ENCODE assay signal across 13 cellular contexts in the genomic region with DNA sequence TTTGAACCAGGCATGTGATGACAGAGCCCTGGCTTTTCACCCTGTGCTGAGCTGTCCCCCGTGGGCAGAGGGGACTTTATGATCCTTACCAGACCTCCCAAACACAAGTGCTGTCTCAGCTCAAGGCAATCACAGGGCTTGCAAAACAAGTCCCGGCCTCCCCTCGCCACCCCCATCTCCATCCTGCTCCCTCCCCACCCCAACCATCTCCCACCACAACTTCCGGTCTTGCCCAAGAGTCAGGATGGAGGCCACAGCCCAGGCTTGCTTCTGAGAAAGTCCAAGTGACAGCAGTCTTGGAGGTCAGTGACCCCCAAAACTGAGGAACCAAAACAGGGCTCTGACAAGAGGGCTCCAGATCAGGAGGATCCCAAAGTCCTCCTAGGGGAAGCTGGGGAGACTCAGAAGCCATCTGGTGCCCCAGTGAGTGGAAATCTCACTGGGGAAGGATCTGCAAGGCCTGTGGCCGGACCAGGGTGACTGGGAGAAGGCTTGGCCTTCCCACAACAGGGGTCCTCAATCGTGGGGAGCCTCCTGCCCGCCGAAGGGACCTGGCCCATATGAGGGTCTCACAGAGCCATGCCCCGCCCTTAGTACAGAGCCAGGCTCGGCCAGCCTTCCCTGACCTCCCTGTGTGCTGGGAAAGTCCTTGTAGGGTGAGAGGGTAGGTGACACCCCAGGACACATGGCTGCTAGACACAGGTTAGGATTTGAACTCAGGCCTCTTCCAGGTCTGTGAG. TPM values are rescaled to one million over a fixed set of nuclear protein-coding genes. Genes with fewer than 3 reads are reported as not detected.
DNase-seq lines count a peak whose midpoint lies in the region; ATAC-seq, FAIRE-seq and TF ChIP-seq lines count a peak whose summit lies in the region.
"Had no signal": no experiment of that assay in that cellular context is flagged by ENCODE, and none has a peak within 500 bp of the region (broad histone marks: within the 10 kb centered on the region; RNA-seq: fewer than 3 reads in every experiment).

No MANE protein-coding gene starts in this region.

- TF ChIP-seq CTCF in SK-N-SH (IDR thresholded peaks at IDR 0.05) (no peak), K562 (IDR thresholded peaks at IDR 0.05 in 2 of 3, conservative IDR thresholded peaks at IDR 0.05 in 1 of 3; ENCODE audit: insufficient read depth in 2 of 3, low read depth in 1 of 3, low read length in 3 of 3) (no peak), HepG2 (CRISPR knock-in tag; IDR thresholded peaks at IDR 0.05) (no peak), tibial nerve (IDR thresholded peaks at IDR 0.05) (no peak), osteocyte (IDR thresholded peaks at IDR 0.05) (no peak), mesothelial cell of epicardium (IDR thresholded peaks at IDR 0.05; ENCODE audit: unreplicated experiment) (no peak)

- CTCF ChIA-PET in SK-N-SH (lab: Yijun Ruan, JAX) (interaction anchor here (1.0 to 47.0 kb wide), 11 partner anchors 11 to 193 kb away, joined by 3 to 1422 read pairs (median 32); a partner anchor contains a TSS), K562 (lab: Yijun Ruan, JAX; ENCODE audit: low intra/inter-chr PET ratio) (interaction anchor here (0.6 to 4.7 kb wide), 4 partner anchors 110 to 194 kb away, joined by 3 to 109 read pairs (median 16); no protein-coding TSS in a partner anchor), HepG2 (lab: Yijun Ruan, JAX; ENCODE audit: low intra/inter-chr PET ratio, low total read pairs) (interaction anchor here (4.3 kb wide), 1 partner anchor 111 kb away, joined by 72 read pairs; no protein-coding TSS in a partner anchor)

- H4K20me1 ChIP-seq in SK-N-SH (ENCODE audit: insufficient read depth) (no peaks in the 10 kb centered on the region), K562 (replicated peaks; ENCODE audit: control insufficient read depth, insufficient read depth, low read length) (no peaks in the 10 kb centered on the region), HepG2 (ENCODE audit: insufficient read depth, low read length) (no peaks in the 10 kb centered on the region)

- DNase-seq in SK-N-SH: peak; percentile 52
- DNase-seq in K562 (ENCODE audit: extremely low read depth in 1 of 4, low spot score in 3 of 4): no peak
- no peak for DNase-seq in HepG2 (ENCODE audit: low spot score)
- DNase-seq in tibial nerve (ENCODE audit: low spot score in 2 of 2): peak; percentile 43 to 74
- DNase-seq in osteocyte (ENCODE audit: extremely low spot score, unreplicated experiment): no peak
- no peak for DNase-seq in mesothelial cell of epicardium (ENCODE audit: low spot score in 2 of 2, unreplicated experiment in 2 of 2)
- DNase-seq: foreskin keratinocyte; NCI-H2081; stimulated activated CD4-positive, alpha-beta T cell treated with anti-CD3 and anti-CD28 coated beads, Interleukin-12 subunit alpha, Interleukin-12 subunit beta, amount 100 ng/mL, for 4 hours had no signal

- FAIRE-seq in K562 (lab: Jason Lieb, UNC) (no peak), HepG2 (lab: Jason Lieb, UNC) (no peak)

- H3K27me3 Mint-ChIP-seq in osteocyte (ENCODE audit: unreplicated experiment): no peaks in the 10 kb centered on the region
- H3K27me3 Mint-ChIP-seq in mesothelial cell of epicardium (ENCODE audit: low read depth): peaks cover 3% of the 10 kb centered on the region

- H3K4me1 ChIP-seq in SK-N-SH (ENCODE audit: control insufficient read depth in 1 of 2, insufficient read depth in 2 of 2, low read depth in 1 of 2, low read length in 1 of 2): peaks cover 4 to 18% of the 10 kb centered on the region in 2 experiments; a peak in 3 of 4 replicates
- H3K4me1 ChIP-seq in K562 (replicated peaks in 1 of 2; ENCODE audit: control insufficient read depth in 2 of 2, insufficient read depth in 2 of 2, low read length in 2 of 2): peaks cover 32 to 39% of the 10 kb centered on the region in 2 experiments
- peaks cover 26% of the 10 kb centered on the region for H3K4me1 ChIP-seq in HepG2 (ENCODE audit: insufficient read depth, low read length)
- peaks cover 0 to 23% (median 9%) of the 10 kb centered on the region in 4 donors for H3K4me1 ChIP-seq in tibial nerve

- H3K79me2 ChIP-seq in SK-N-SH (ENCODE audit: insufficient read depth) (no peaks in the 10 kb centered on the region), K562 (ENCODE audit: control insufficient read depth, insufficient read depth, low read length) (no peaks in the 10 kb centered on the region), HepG2 (ENCODE audit: insufficient read depth, low read length) (no peaks in the 10 kb centered on the region)

- TF ChIP-seq POLR2A in K562 (conservative IDR thresholded peaks at IDR 0.05) (no peak), HepG2 (IDR thresholded peaks at IDR 0.05; ENCODE audit: insufficient read depth in 1 of 2, low read depth in 2 of 2, low read length in 2 of 2) (no peak), tibial nerve (IDR thresholded peaks at IDR 0.05) (no peak)

- no peak overlapping the region for H2AFZ ChIP-seq in SK-N-SH (ENCODE audit: low read depth)
- peak overlapping the region; percentile 77 for H2AFZ ChIP-seq in K562 (ENCODE audit: low read depth, low read length)
- H2AFZ ChIP-seq in HepG2 (ENCODE audit: low read length): no peak overlapping the region

- no peak overlapping the region for H3K4me3 ChIP-seq in SK-N-SH (ENCODE audit: low read depth in 2 of 2, low read length in 1 of 2)
- H3K4me3 ChIP-seq in K562: no peak overlapping the region
- no peak overlapping the region for H3K4me3 ChIP-seq in HepG2 (replicated peaks in 1 of 3; ENCODE audit: insufficient read depth in 1 of 3, low read depth in 2 of 3, low read length in 3 of 3)
- no peak overlapping the region for H3K4me3 ChIP-seq in tibial nerve

- H3K9me1 ChIP-seq in K562 (ENCODE audit: control insufficient read depth, insufficient read depth, low read length): no peaks in the 10 kb centered on the region

- TF ChIP-seq EP300 in SK-N-SH (IDR thresholded peaks at IDR 0.05; ENCODE audit: borderline replicate concordance in 1 of 2, low read depth in 1 of 2, low read length in 1 of 2) (peak in 1 of 2 experiments; percentile 27; a peak in 1 of 4 replicates), K562 (IDR thresholded peaks at IDR 0.05; ENCODE audit: low read length) (no peak), HepG2 (IDR thresholded peaks at IDR 0.05; ENCODE audit: low read depth in 2 of 2, low read length in 2 of 2) (no peak), HepG2 (CRISPR knock-in tag; IDR thresholded peaks at IDR 0.05; ENCODE audit: borderline replicate concordance) (no peak), tibial nerve (IDR thresholded peaks at IDR 0.05) (peak in 1 of 2 donors; percentile 65)

- H3K9me2 ChIP-seq in SK-N-SH: no peaks in the 10 kb centered on the region

- H3K9me3 ChIP-seq in SK-N-SH: no peaks in the 10 kb centered on the region
- H3K9me3 ChIP-seq in K562 (replicated peaks; ENCODE audit: control insufficient read depth, insufficient read depth, low read depth, low read length): no peaks in the 10 kb centered on the region
- H3K9me3 ChIP-seq in HepG2 (ENCODE audit: low read length): no peaks in the 10 kb centered on the region
- H3K9me3 ChIP-seq in tibial nerve: no peaks in the 10 kb centered on the region

- H3K27ac Mint-ChIP-seq in osteocyte (ENCODE audit: unreplicated experiment) (no peak overlapping the region), mesothelial cell of epicardium (no peak overlapping the region)
- H3K27ac Mint-ChIP-seq: memory B cell, WTC11 had no signal

- H3K27me3 ChIP-seq in SK-N-SH (ENCODE audit: insufficient read depth) (no peaks in the 10 kb centered on the region), K562 (ENCODE audit: control insufficient read depth in 2 of 2, insufficient read depth in 2 of 2, low read length in 2 of 2) (no peaks in the 10 kb centered on the region), HepG2 (ENCODE audit: control insufficient read depth in 1 of 2, insufficient read depth in 2 of 2, low read length in 2 of 2) (peaks cover 4 to 19% of the 10 kb centered on the region in 2 experiments; a peak in 4 of 5 replicates), tibial nerve (no peaks in the 10 kb centered on the region)
- H3K27me3 ChIP-seq: foreskin keratinocyte had no signal

- no TSS peak for BruUV-seq in K562 (replicated peaks; lab: Mats Ljungman, UMichigan)
- BruUV-seq in HepG2 (replicated peaks; lab: Mats Ljungman, UMichigan): no TSS peak

- POLR2A ChIA-PET in SK-N-SH (lab: Yijun Ruan, JAX) (no interaction called here), K562 (lab: Yijun Ruan, JAX) (interaction anchor here (0.6 to 2.9 kb wide), 18 partner anchors 9 to 1767 kb away, joined by 3 to 18 read pairs (median 4); no protein-coding TSS in a partner anchor), HepG2 (lab: Yijun Ruan, JAX) (interaction anchor here (1.0 kb wide), 1 partner anchor 65 kb away, joined by 4 read pairs; no protein-coding TSS in a partner anchor)

- H3K9ac ChIP-seq in SK-N-SH (no peak overlapping the region), K562 (ENCODE audit: insufficient read depth in 1 of 2, low read depth in 2 of 2, low read length in 2 of 2) (peak overlapping the region; percentile 9 to 86; a peak in 3 of 4 replicates), HepG2 (ENCODE audit: insufficient read depth, low read depth, low read length) (no peak overlapping the region)

- intact Hi-C loops in K562 (cut with micrococcal nuclease): loop anchor here (5.0 kb wide), 1 partner anchor 51 kb away; no protein-coding TSS in a partner anchor
- intact Hi-C loops in HepG2 (cut with micrococcal nuclease; ENCODE audit: unreplicated experiment): no loop called here

- H3K27ac ChIP-seq in SK-N-SH (ENCODE audit: low read depth in 2 of 2, low read length in 1 of 2) (no peak overlapping the region), K562 (ENCODE audit: extremely low read depth, low read depth, low read length) (peak overlapping the region; percentile 56; the same call in 1 of the 3 replicates), HepG2 (ENCODE audit: extremely low read length, insufficient read depth, low read length) (no peak overlapping the region), tibial nerve (peak overlapping the region in 2 of 4 donors; percentile 50 to 55)
- H3K27ac ChIP-seq: foreskin keratinocyte had no signal

- no peak for ATAC-seq in SK-N-SH treated with all-trans-retinoic acid at 6 μM for 48 hours
- ATAC-seq in K562: no peak
- ATAC-seq in HepG2: no peak
- ATAC-seq in GM18861 (IDR thresholded peaks at IDR 0.05; ENCODE audit: unreplicated experiment): no peak
- ATAC-seq: foreskin keratinocyte, WTC11 had no signal

- no peaks in the 10 kb centered on the region for H3K36me3 Mint-ChIP-seq in osteocyte (ENCODE audit: unreplicated experiment)
- H3K36me3 Mint-ChIP-seq in mesothelial cell of epicardium: no peaks in the 10 kb centered on the region
- H3K36me3 Mint-ChIP-seq: WTC11 had no signal

- H3K4me3 Mint-ChIP-seq in osteocyte (ENCODE audit: unreplicated experiment) (no peak overlapping the region), mesothelial cell of epicardium (no peak overlapping the region)
- H3K4me3 Mint-ChIP-seq: memory B cell, WTC11 had no signal

- H3K4me2 ChIP-seq in SK-N-SH (no peak overlapping the region), K562 (ENCODE audit: insufficient read depth, low read length) (no peak overlapping the region), HepG2 (ENCODE audit: low read depth, low read length) (no peak overlapping the region)

- H3K36me3 ChIP-seq in SK-N-SH (replicated peaks in 1 of 2; ENCODE audit: control insufficient read depth in 1 of 2, insufficient read depth in 2 of 2, low read length in 1 of 2): no peaks in the 10 kb centered on the region
- no peaks in the 10 kb centered on the region for H3K36me3 ChIP-seq in K562 (ENCODE audit: control insufficient read depth, insufficient read depth, low read length)
- no peaks in the 10 kb centered on the region for H3K36me3 ChIP-seq in HepG2 (replicated peaks in 1 of 2; ENCODE audit: control insufficient read depth in 1 of 2, insufficient read depth in 2 of 2, low read length in 2 of 2)
- no peaks in the 10 kb centered on the region for H3K36me3 ChIP-seq in tibial nerve

- H3F3A ChIP-seq in SK-N-SH (replicated peaks; ENCODE audit: insufficient read depth): no peaks in the 10 kb centered on the region

- H3K9me3 Mint-ChIP-seq in osteocyte (ENCODE audit: unreplicated experiment): no peaks in the 10 kb centered on the region
- H3K9me3 Mint-ChIP-seq in mesothelial cell of epicardium: no peaks in the 10 kb centered on the region
- H3K9me3 Mint-ChIP-seq: memory B cell, WTC11 had no signal

- in situ Hi-C loops in K562 (cut with MboI) (loop anchor here (5.0 kb wide), 2 partner anchors 111 to 196 kb away; no protein-coding TSS in a partner anchor), HepG2 (cut with HindIII; ENCODE audit: extremely low pct_ligation_motif_present, low pct_unique_long_range_greater_than_20kb) (loop anchor here (5.0 kb wide), 2 partner anchors 111 to 196 kb away; no protein-coding TSS in a partner anchor)

- WGBS in SK-N-SH (ENCODE audit: low lambda C conversion rate): 82% methylated on average over 9 of the region's 10 CpGs
- WGBS in K562 (ENCODE audit: insufficient coverage, low coverage, missing lambda C conversion rate): 81% methylated on average over 10 of the region's 10 CpGs
- no CpG with 5 or more reads among the region's 10 CpGs for WGBS in HepG2 (ENCODE audit: low lambda C conversion rate)
- 66 to 76% methylated on average over 10 of the region's 10 CpGs for WGBS in tibial nerve, 2 donors

- TF ChIP-seq RAD21 in SK-N-SH (IDR thresholded peaks at IDR 0.05; ENCODE audit: low read length) (no peak), K562 (CRISPR knock-in tag; conservative IDR thresholded peaks at IDR 0.05 in 1 of 2, IDR thresholded peaks at IDR 0.05 in 1 of 2) (no peak), HepG2 (CRISPR knock-in tag; IDR thresholded peaks at IDR 0.05) (no peak)

- H3K4me1 Mint-ChIP-seq in osteocyte (ENCODE audit: unreplicated experiment) (peaks cover 20% of the 10 kb centered on the region), mesothelial cell of epicardium (peaks cover 10% of the 10 kb centered on the region)

RNA-seq across cellular contexts. Expression of a gene that starts 4.5 kb away (rescaled TPM):
- 16.2 and 18.8 TPM in 2 replicates for polyA plus RNA-seq in SK-N-SH (2012; rRNA removed)
- polyA plus RNA-seq in SK-N-SH (2012; cell fraction: cytosol; rRNA removed): 14.0 and 19.2 TPM in 2 replicates
- 17.4 and 19.3 TPM in 2 replicates for polyA plus RNA-seq in SK-N-SH (2012; cell fraction: nucleus; rRNA removed)
- total RNA-seq in K562 (2011; cell fraction: chromatin; rRNA removed; ENCODE audit: low replicate concordance): 13.1 and 24.6 TPM in 2 replicates
- 24.0 and 32.2 TPM in 2 replicates for total RNA-seq in K562 (2011; cell fraction: nucleolus; rRNA removed)
- total RNA-seq in K562 (2011; cell fraction: nucleoplasm; rRNA removed): 29.8 and 31.2 TPM in 2 replicates
- total RNA-seq in K562 (2014; rRNA removed): 12.1 and 20.7 TPM in 2 replicates
- total RNA-seq in K562 (2014; rRNA removed; fragmentation: Illumina TruSeq; extraction: Trizol): 8.6 and 9.0 TPM in 2 replicates
- total RNA-seq in K562 (2015; rRNA removed; fragmentation: Illumina TruSeq; extraction: Trizol): 17.6 and 18.3 TPM in 2 replicates
- 39.4 and 44.1 TPM in 2 replicates for total RNA-seq in K562 (2021)
- polyA plus RNA-seq in K562 (2011; rRNA removed): 6.5 and 8.9 TPM in 2 replicates
- polyA plus RNA-seq in K562 (2011; cell fraction: cytosol; rRNA removed): 8.4 and 12.2 TPM in 2 replicates
- 15.0 and 19.6 TPM in 2 replicates for polyA plus RNA-seq in K562 (2011; cell fraction: nucleus; rRNA removed)
- 39.4 and 99.6 TPM in 2 replicates for polyA plus RNA-seq in K562 (2012)
- 30.5 and 39.3 TPM in 2 replicates for polyA plus RNA-seq in K562 (2014; fragmentation: Illumina TruSeq; extraction: Trizol)
- polyA plus RNA-seq in K562 (2014; fragmentation: Nextera tagmentation; extraction: Ambion mirVana): under 1 TPM; 0.38 to 0.56 TPM
- 20.4 and 24.5 TPM in 2 replicates for polyA plus RNA-seq in K562 (2014; rRNA removed)
- polyA minus RNA-seq in K562 (2011; rRNA and poly(A)+ RNA removed): 4.6 and 6.4 TPM in 2 replicates
- polyA minus RNA-seq in K562 (2011; cell fraction: cytosol; rRNA and poly(A)+ RNA removed): 12.1 and 19.4 TPM in 2 replicates
- polyA minus RNA-seq in K562 (2011; cell fraction: nucleus; rRNA and poly(A)+ RNA removed): 3.4 and 3.8 TPM in 2 replicates
- total RNA-seq in HepG2 (2016; rRNA removed; fragmentation: Illumina TruSeq; extraction: Trizol): 0.18 and 0.49 TPM in 2 replicates
- total RNA-seq in HepG2 (2016; cell fraction: cytosol; rRNA removed; fragmentation: Illumina TruSeq; extraction: Trizol; ENCODE audit: low read depth): 0.10 and 0.26 TPM in 2 replicates
- 0.25 and 0.61 TPM in 2 replicates for total RNA-seq in HepG2 (2016; cell fraction: insoluble cytoplasmic fraction; rRNA removed; fragmentation: Illumina TruSeq; extraction: Trizol)
- total RNA-seq in HepG2 (2016; cell fraction: membrane; rRNA removed; fragmentation: Illumina TruSeq; extraction: Trizol): 0.24 and 0.40 TPM in 2 replicates
- total RNA-seq in HepG2 (2016; cell fraction: nucleus; rRNA removed; fragmentation: Illumina TruSeq; extraction: Trizol): 0.47 and 0.78 TPM in 2 replicates
- polyA plus RNA-seq in HepG2 (2011; rRNA removed): 0.84 and 0.85 TPM in 2 replicates
- polyA plus RNA-seq in HepG2 (2011; cell fraction: cytosol; rRNA removed): 0.64 and 0.74 TPM in 2 replicates
- polyA plus RNA-seq in HepG2 (2011; cell fraction: nucleus; rRNA removed): 1.3 and 1.4 TPM in 2 replicates
- polyA plus RNA-seq in HepG2 (2012): 0.98 and 2.3 TPM in 2 replicates
- polyA plus RNA-seq in HepG2 (2016; cell fraction: cytosol; fragmentation: Illumina TruSeq; extraction: Trizol; ENCODE audit: low read depth): 0.11 and 0.24 TPM in 2 replicates
- 0.69 and 0.96 TPM in 2 replicates for polyA plus RNA-seq in HepG2 (2016; cell fraction: insoluble cytoplasmic fraction; fragmentation: Illumina TruSeq; extraction: Trizol; ENCODE audit: low read depth)
- polyA plus RNA-seq in HepG2 (2016; cell fraction: membrane; fragmentation: Illumina TruSeq; extraction: Trizol; ENCODE audit: low read depth): 0.35 and 0.79 TPM in 2 replicates
- polyA plus RNA-seq in HepG2 (2016; cell fraction: nucleus; fragmentation: Illumina TruSeq; extraction: Trizol; ENCODE audit: insufficient read depth, low read depth): 1.5 and 1.7 TPM in 2 replicates
- polyA minus RNA-seq in HepG2 (2011; rRNA and poly(A)+ RNA removed; ENCODE audit: low replicate concordance): 1.8 and 6.1 TPM in 2 replicates
- 0.89 and 2.0 TPM in 2 replicates for polyA minus RNA-seq in HepG2 (2011; cell fraction: cytosol; rRNA and poly(A)+ RNA removed)
- polyA minus RNA-seq in HepG2 (2011; cell fraction: nucleus; rRNA and poly(A)+ RNA removed): 0.37 and 0.77 TPM in 2 replicates
- 10 to 100 TPM; 47.1 to 78.9 (median 64.2) TPM for total RNA-seq in tibial nerve
- total RNA-seq in osteocyte: 54.4 and 63.4 TPM in 2 replicates
- total RNA-seq in mesothelial cell of epicardium: 43.2 to 46.7 TPM (median 43.3 TPM) in 3 replicates

Comparison
In these comparisons a context has a peak if more than half of its experiments do, and no peak if none do; other contexts are left out.
1. DNase-seq: peak in SK-N-SH (single experiment) and tibial nerve (2 of 2); none in K562 (0 of 4), HepG2 (single experiment), osteocyte (single experiment) and mesothelial cell of epicardium (0 of 2).
2. H3K9ac ChIP-seq: peak in K562 (2 of 2); none in SK-N-SH (single experiment) and HepG2 (single experiment).
3. RNA of a gene that starts 4.5 kb away (total RNA-seq): 47.1 to 78.9 TPM in tibial nerve, 54.4 to 63.4 TPM in osteocyte, 43.2 to 46.7 TPM in mesothelial cell of epicardium and 8.6 to 44.1 TPM in K562; 0.10 to 0.78 TPM in HepG2; every median in the first group is over 4 times any median in the second.